In genomic region chr7:95545007-95545615, GRCh38 we compare ENCODE assay signal across 8 cellular contexts. TPM values are rescaled to one million over a fixed set of nuclear protein-coding genes. Genes with fewer than 3 reads are reported as not detected.
DNase-seq lines count a peak whose midpoint lies in the region; ATAC-seq and TF ChIP-seq lines count a peak whose summit lies in the region.

No MANE protein-coding gene starts in this region.

- no peak overlapping the region for H3K4me3 ChIP-seq in OCI-LY1 (ENCODE audit: low read depth, low read length, poor library complexity, severe bottlenecking)
- H3K4me3 ChIP-seq in vagina: peak overlapping the region; percentile 17 to 36

- TF ChIP-seq POLR2A in vagina (IDR thresholded peaks at IDR 0.05): no peak

- H3K4me1 Mint-ChIP-seq in endothelial cell (ENCODE audit: unreplicated experiment): no peaks in the 10 kb centered on the region

- intact Hi-C loops in vagina (cut with DNase I): loop anchor here (5.0 kb wide), 1 partner anchor 62 kb away; no protein-coding TSS in a partner anchor

- H3K27ac ChIP-seq in OCI-LY1 (ENCODE audit: low read depth, low read length, poor library complexity, severe bottlenecking) (no peak overlapping the region), vagina (peak overlapping the region; percentile 79)

- H3K9me2 ChIP-seq in OCI-LY1 (ENCODE audit: low read depth, low read length): no peaks in the 10 kb centered on the region

- no peaks in the 10 kb centered on the region for H3F3A ChIP-seq in OCI-LY1 (ENCODE audit: insufficient read depth, low read length)

- H3K4me3 Mint-ChIP-seq in endothelial cell (ENCODE audit: unreplicated experiment): no peak overlapping the region

- H3K27me3 ChIP-seq in OCI-LY1 (ENCODE audit: insufficient read depth, low read length): no peaks in the 10 kb centered on the region
- H3K27me3 ChIP-seq in vagina: no peaks in the 10 kb centered on the region

- H3K4me2 ChIP-seq in OCI-LY1 (ENCODE audit: low read length): no peak overlapping the region

- H2AFZ ChIP-seq in OCI-LY1 (ENCODE audit: low read length): no peak overlapping the region

- no peak overlapping the region for H3K27ac Mint-ChIP-seq in endothelial cell (ENCODE audit: unreplicated experiment)

- TF ChIP-seq CTCF in GM12874 (IDR thresholded peaks at IDR 0.05; ENCODE audit: insufficient read depth, low read depth, low read length) (peak; percentile 35; the same call in 1 of the 2 replicates), OCI-LY1 (IDR thresholded peaks at IDR 0.05; ENCODE audit: low read length) (peak; percentile 40; the same call in 1 of the 2 replicates), endothelial cell (IDR thresholded peaks at IDR 0.05; ENCODE audit: unreplicated experiment) (peak; percentile 17), vagina (IDR thresholded peaks at IDR 0.05) (peak in 2 of 3 experiments; percentile 59 to 66)

- no peak for ATAC-seq in HG02610 (IDR thresholded peaks at IDR 0.05; ENCODE audit: unreplicated experiment)

- no peaks in the 10 kb centered on the region for H3K9me3 ChIP-seq in OCI-LY1 (ENCODE audit: low read length)
- no peaks in the 10 kb centered on the region for H3K9me3 ChIP-seq in vagina

- no peaks in the 10 kb centered on the region for H4K20me1 ChIP-seq in OCI-LY1 (ENCODE audit: insufficient read depth, low read length)

- peaks cover 2% of the 10 kb centered on the region for H3K27me3 Mint-ChIP-seq in endothelial cell (ENCODE audit: unreplicated experiment)

- H3K9me3 Mint-ChIP-seq in endothelial cell (ENCODE audit: unreplicated experiment): no peaks in the 10 kb centered on the region

- H3K79me2 ChIP-seq in OCI-LY1 (ENCODE audit: insufficient read depth, low read length): no peaks in the 10 kb centered on the region

- H3K36me3 Mint-ChIP-seq in endothelial cell (ENCODE audit: low read depth, unreplicated experiment): no peaks in the 10 kb centered on the region

- no peak overlapping the region for H3K9ac ChIP-seq in OCI-LY1 (ENCODE audit: low read length)

- peak; percentile 40 for DNase-seq in endothelial cell (ENCODE audit: low spot score)
- peak; percentile 82 for DNase-seq in midbrain (lab: John Stamatoyannopoulos, UW)
- DNase-seq in vagina (ENCODE audit: extremely low spot score in 2 of 2): no peak
- DNase-seq in NCI-H1417 treated with DMSO at 0.1 percent for 48 hours (lab: John Stamatoyannopoulos, UW): no peak
- DNase-seq in NCI-H1105 treated with DMSO at 0.1 percent for 48 hours (lab: John Stamatoyannopoulos, UW): no peak

- H3K4me1 ChIP-seq in OCI-LY1 (ENCODE audit: insufficient read depth, low read length, severe bottlenecking) (no peaks in the 10 kb centered on the region), vagina (peaks cover 40% of the 10 kb centered on the region)

- H3K36me3 ChIP-seq in OCI-LY1 (ENCODE audit: insufficient read depth, low read length) (no peaks in the 10 kb centered on the region), vagina (no peaks in the 10 kb centered on the region)

RNA-seq across cellular contexts. Expression of gene PDK4, which starts 51.2 kb away (rescaled TPM):
- 0.23 TPM for total RNA-seq in endothelial cell (ENCODE audit: unreplicated experiment)
- total RNA-seq in vagina: 399 TPM

RNA-seq across cellular contexts. Expression of gene ASB4, which starts 59.4 kb away (rescaled TPM):
- not detected for total RNA-seq in endothelial cell (ENCODE audit: unreplicated experiment)
- 0.25 TPM for total RNA-seq in vagina

Comparison
In these comparisons a context has a peak if more than half of its experiments do, and no peak if none do; other contexts are left out.
1. DNase-seq: peak in endothelial cell (single experiment) and midbrain (single experiment); none in vagina (0 of 2), NCI-H1417 treated with DMSO at 0.1 percent for 48 hours (single experiment) and NCI-H1105 treated with DMSO at 0.1 percent for 48 hours (single experiment).
2. RNA of gene PDK4, which starts 51.2 kb away (total RNA-seq): 399 TPM in vagina (single experiment); 0.23 TPM in endothelial cell (single experiment); every median in the first group is over 100 times any median in the second.
3. Peak in every context shown above with its lines, with median percentiles within 50 percentile points of each other: CTCF ChIP-seq.